In genomic region chr7:1473864-1474512, GRCh38 we compare ENCODE assay signal across 1 cellular context.
TF ChIP-seq lines count a peak whose summit lies in the region.

No MANE protein-coding gene starts in this region.

TF ChIP-seq in A549, 52 proteins besides CTCF, POLR2A, EP300 and RAD21 (continued from another document):
- TF ChIP-seq ATOH8 (CRISPR knock-in tag; IDR thresholded peaks at IDR 0.05; ENCODE audit: low read depth) (no peak), MAFK (IDR thresholded peaks at IDR 0.05; ENCODE audit: partially characterized antibody) (no peak), HOXA7 (CRISPR knock-in tag; IDR thresholded peaks at IDR 0.05) (no peak), EHMT2 (IDR thresholded peaks at IDR 0.05; ENCODE audit: low read depth) (no peak), HOXB13 (CRISPR knock-in tag; IDR thresholded peaks at IDR 0.05; ENCODE audit: low read depth) (no peak), BHLHE40 (IDR thresholded peaks at IDR 0.05; ENCODE audit: low read depth, low read length) (peak; percentile 99), SREBF2 (IDR thresholded peaks at IDR 0.05) (no peak), ZC3H11A (IDR thresholded peaks at IDR 0.05) (no peak), HEYL (CRISPR knock-in tag; IDR thresholded peaks at IDR 0.05) (no peak), RNF2 (IDR thresholded peaks at IDR 0.05; ENCODE audit: borderline replicate concordance, low read depth) (no peak), HOXB5 (CRISPR knock-in tag; IDR thresholded peaks at IDR 0.05) (no peak), RFX5 (IDR thresholded peaks at IDR 0.05) (no peak), CEBPB (IDR thresholded peaks at IDR 0.05) (no peak), ESRRA (IDR thresholded peaks at IDR 0.05; ENCODE audit: borderline replicate concordance, low read length) (no peak), MYC (IDR thresholded peaks at IDR 0.05; ENCODE audit: borderline replicate concordance, low read length) (peak; percentile 95), FOSL2 (IDR thresholded peaks at IDR 0.05) (no peak), FOSL2 (CRISPR knock-in tag; IDR thresholded peaks at IDR 0.05) (no peak), PBX3 (IDR thresholded peaks at IDR 0.05) (no peak), JUN (IDR thresholded peaks at IDR 0.05) (no peak), NPAS2 (CRISPR knock-in tag; IDR thresholded peaks at IDR 0.05; ENCODE audit: borderline replicate concordance) (peak; percentile 99), FOXS1 (CRISPR knock-in tag; IDR thresholded peaks at IDR 0.05) (no peak), PHF8 (IDR thresholded peaks at IDR 0.05; ENCODE audit: borderline replicate concordance, low read depth) (no peak), MAX (IDR thresholded peaks at IDR 0.05) (peak; percentile 98), JUNB (IDR thresholded peaks at IDR 0.05) (no peak), TFCP2L1 (CRISPR knock-in tag; IDR thresholded peaks at IDR 0.05) (peak; percentile 12; the same call in 1 of the 2 replicates), CHD4 (IDR thresholded peaks at IDR 0.05; ENCODE audit: borderline replicate concordance) (no peak), HDAC2 (IDR thresholded peaks at IDR 0.05) (no peak), POLR2AphosphoS2 (conservative IDR thresholded peaks at IDR 0.05; ENCODE audit: low read length) (no peak), HES2 (IDR thresholded peaks at IDR 0.05) (no peak), GATA3 (IDR thresholded peaks at IDR 0.05; ENCODE audit: borderline replicate concordance) (no peak), BCL3 (IDR thresholded peaks at IDR 0.05) (no peak), MAZ (IDR thresholded peaks at IDR 0.05; ENCODE audit: borderline replicate concordance, low read depth, low read length) (no peak), USF2 (IDR thresholded peaks at IDR 0.05) (peak; percentile 75), RARB (CRISPR knock-in tag; IDR thresholded peaks at IDR 0.05) (no peak), ELK1 (IDR thresholded peaks at IDR 0.05; ENCODE audit: low read depth, low read length) (no peak), FOSB (CRISPR knock-in tag; IDR thresholded peaks at IDR 0.05) (no peak), TP53 (CRISPR knock-in tag; IDR thresholded peaks at IDR 0.05) (no peak), SMC3 (IDR thresholded peaks at IDR 0.05) (peak; percentile 52), KDM5A (IDR thresholded peaks at IDR 0.05) (no peak), HMGXB4 (CRISPR knock-in tag; IDR thresholded peaks at IDR 0.05; ENCODE audit: borderline replicate concordance) (no peak), CBX2 (IDR thresholded peaks at IDR 0.05; ENCODE audit: borderline replicate concordance, low read depth) (no peak), ZSCAN20 (CRISPR knock-in tag; IDR thresholded peaks at IDR 0.05) (no peak), ZNF302 (CRISPR knock-in tag; IDR thresholded peaks at IDR 0.05) (no peak), RCOR1 (IDR thresholded peaks at IDR 0.05; ENCODE audit: low read depth, low read length) (no peak)
